Comparison of ENCODE assay signal across 39 cellular contexts in the genomic region with DNA sequence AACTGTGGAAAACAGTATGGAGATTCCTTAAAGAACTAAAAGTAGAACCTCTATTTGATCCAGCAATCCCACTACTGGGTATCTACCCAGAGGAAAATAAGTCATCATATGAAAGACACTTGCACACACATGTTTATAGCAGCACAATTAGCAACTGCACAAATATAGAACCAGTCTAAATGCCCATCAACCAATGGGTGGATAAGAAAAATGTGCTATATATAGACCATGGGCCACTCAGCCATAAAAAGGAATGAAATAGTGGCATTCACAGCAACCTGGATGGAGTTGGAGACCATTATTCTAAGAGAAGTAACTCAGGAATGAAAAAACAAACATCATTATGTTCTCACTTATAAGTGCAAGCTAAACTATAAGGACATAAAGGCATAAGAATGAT.
"Had no signal": no experiment of that assay in that cellular context is flagged by ENCODE, and none has a peak within 500 bp of the region (broad histone marks: within the 10 kb centered on the region; RNA-seq: fewer than 3 reads in every experiment).

No MANE protein-coding gene starts in this region.

- ATAC-seq: activated naive CD4-positive, alpha-beta T cell treated with anti-CD3 and anti-CD28 coated beads, Interleukin-2, amount 50 U/mL, for 72 hours; activated naive CD8-positive, alpha-beta T cell treated with anti-CD3 and anti-CD28 coated beads, Interleukin-2, amount 50 U/mL, for 24 hours; activated T-cell treated with anti-CD3 and anti-CD28 coated beads, Interleukin-2, amount 50 U/mL, for 4 hours; activated T-cell treated with anti-CD3 and anti-CD28 coated beads, Interleukin-2, amount 50 U/mL, for 72 hours; activated T-helper 17 cell treated with anti-CD3 and anti-CD28 coated beads, Interleukin-2, amount 50 U/mL, for 72 hours; body of pancreas had no signal

- H3K4me1 Mint-ChIP-seq: activated naive CD4-positive, alpha-beta T cell treated with anti-CD3 and anti-CD28 coated beads, Interleukin-2, amount 10 ng/mL, durations not matched to agents 7 days and 5 days; activated naive CD4-positive, alpha-beta T cell treated with anti-CD3 and anti-CD28 coated beads, Interleukin-2, amount 50 U/mL, for 24 hours; activated naive CD8-positive, alpha-beta T cell treated with anti-CD3 and anti-CD28 coated beads for 36 hours; activated naive CD8-positive, alpha-beta T cell treated with anti-CD3 and anti-CD28 coated beads, Interleukin-2, amount 10 ng/mL, durations not matched to agents 7 days and 5 days; activated naive CD8-positive, alpha-beta T cell treated with anti-CD3 and anti-CD28 coated beads, Interleukin-2, amount 50 U/mL, for 24 hours; activated T-helper 17 cell treated with anti-CD3 and anti-CD28 coated beads, Interleukin-2, amount 50 U/mL, for 72 hours; central memory CD8-positive, alpha-beta T cell had no signal

- H3K9me3 ChIP-seq: body of pancreas had no signal

- H3K36me3 Mint-ChIP-seq: activated naive CD4-positive, alpha-beta T cell treated with anti-CD3 and anti-CD28 coated beads, Interleukin-2, amount 10 ng/mL, durations not matched to agents 7 days and 5 days; activated naive CD8-positive, alpha-beta T cell treated with anti-CD3 and anti-CD28 coated beads for 36 hours; activated naive CD8-positive, alpha-beta T cell treated with anti-CD3 and anti-CD28 coated beads, Interleukin-2, amount 10 ng/mL, durations not matched to agents 7 days and 5 days had no signal

- H3K27ac Mint-ChIP-seq: activated naive CD4-positive, alpha-beta T cell treated with anti-CD3 and anti-CD28 coated beads for 36 hours; activated naive CD4-positive, alpha-beta T cell treated with anti-CD3 and anti-CD28 coated beads, Interleukin-2, amount 10 ng/mL, durations not matched to agents 7 days and 5 days; activated naive CD4-positive, alpha-beta T cell treated with anti-CD3 and anti-CD28 coated beads, Interleukin-2, amount 50 U/mL, for 24 hours; activated naive CD4-positive, alpha-beta T cell treated with anti-CD3 and anti-CD28 coated beads, Interleukin-2, amount 50 U/mL, for 72 hours; activated naive CD8-positive, alpha-beta T cell; activated naive CD8-positive, alpha-beta T cell treated with anti-CD3 and anti-CD28 coated beads for 36 hours; activated naive CD8-positive, alpha-beta T cell treated with anti-CD3 and anti-CD28 coated beads, Interleukin-2, amount 10 ng/mL, durations not matched to agents 7 days and 5 days; activated naive CD8-positive, alpha-beta T cell treated with anti-CD3 and anti-CD28 coated beads, Interleukin-2, amount 50 U/mL, for 24 hours; activated T-cell treated with anti-CD3 and anti-CD28 coated beads, Interleukin-2, amount 50 U/mL, for 24 hours; activated T-cell treated with anti-CD3 and anti-CD28 coated beads, Interleukin-2, amount 50 U/mL, for 72 hours; activated T-helper 1 cell treated with anti-CD3 and anti-CD28 coated beads, Interleukin-12 subunit alpha, Interleukin-12 subunit beta, Interleukin-2, Interleukin-4 antibody, amounts not matched to agents 30 ng/mL and 10 ng/mL and 1 ng/mL, durations not matched to agents 14 hours and 24 hours and 36 hours; activated T-helper 17 cell treated with anti-CD3 and anti-CD28 coated beads, Interleukin-2, amount 50 U/mL, for 72 hours; activated T-helper 2 cell treated with anti-CD3 and anti-CD28 coated beads, Interferon-gamma antibody, Interleukin-2, Interleukin-4, amounts not matched to agents 10 μg/mL and 5 μg/mL and 100 μg/mL, durations not matched to agents 14 hours and 24 hours and 36 hours; brain had no signal

- DNase-seq: activated effector memory CD4-positive, alpha-beta T cell treated with anti-CD3 and anti-CD28 coated beads, Interleukin-2, amount 50 U/mL, for 16 hours; activated effector memory CD4-positive, alpha-beta T cell treated with Interleukin-2 at 50 U/mL for 16 hours; activated gamma-delta T cell; activated gamma-delta T cell treated with Interleukin-2 at 50 U/mL for 16 hours; activated naive CD4-positive, alpha-beta T cell; activated naive CD4-positive, alpha-beta T cell treated with anti-CD3 and anti-CD28 coated beads for 36 hours; activated naive CD4-positive, alpha-beta T cell treated with anti-CD3 and anti-CD28 coated beads, Interleukin-2, amount 10 ng/mL, durations not matched to agents 7 days and 5 days; activated naive CD4-positive, alpha-beta T cell treated with anti-CD3 and anti-CD28 coated beads, Interleukin-2, amount 50 U/mL, for 16 hours; activated naive CD4-positive, alpha-beta T cell treated with Interleukin-2 at 50 U/mL for 16 hours; activated naive CD8-positive, alpha-beta T cell treated with anti-CD3 and anti-CD28 coated beads for 36 hours; activated naive CD8-positive, alpha-beta T cell treated with anti-CD3 and anti-CD28 coated beads, Interleukin-2, amount 10 ng/mL, durations not matched to agents 7 days and 5 days; activated naive CD8-positive, alpha-beta T cell treated with anti-CD3 and anti-CD28 coated beads, Interleukin-2, amount 50 U/mL, for 24 hours; activated T-cell treated with anti-CD3 and anti-CD28 coated beads for 4 hours; activated T-cell treated with anti-CD3 and anti-CD28 coated beads, Interleukin-2, amount 50 U/mL, for 1 hour; activated T-cell treated with anti-CD3 and anti-CD28 coated beads, Interleukin-2, amount 50 U/mL, for 24 hours; activated T-cell treated with anti-CD3 and anti-CD28 coated beads, Interleukin-2, amount 50 U/mL, for 4 hours; activated T-cell treated with anti-CD3 and anti-CD28 coated beads, Interleukin-2, amount 50 U/mL, for 48 hours; activated T-cell treated with anti-CD3 and anti-CD28 coated beads, Interleukin-2, amount 50 U/mL, for 72 hours; adrenal gland; amniotic stem cell; amygdala; anterior cingulate cortex; aorta; body of pancreas; brain microvascular endothelial cell; caudate nucleus; central memory CD4-positive, alpha-beta T cell; cerebellar nuclear complex had no signal

- H3K4me3 ChIP-seq: adrenal gland, ascending aorta, body of pancreas, breast epithelium, cardiac muscle cell had no signal

- H3K27me3 ChIP-seq: adrenal gland, ascending aorta, body of pancreas, brain microvascular endothelial cell, breast epithelium, cardiac muscle cell had no signal

- H3K27ac ChIP-seq: adrenal gland, ascending aorta, body of pancreas, brain microvascular endothelial cell, breast epithelium, cardiac muscle cell had no signal

- H3K4me1 ChIP-seq: adrenal gland, ascending aorta, body of pancreas, breast epithelium had no signal

- H3K36me3 ChIP-seq: adrenal gland, ascending aorta, brain microvascular endothelial cell, breast epithelium, cardiac muscle cell had no signal

- H3K4me3 Mint-ChIP-seq: activated naive CD4-positive, alpha-beta T cell treated with anti-CD3 and anti-CD28 coated beads for 36 hours; activated naive CD4-positive, alpha-beta T cell treated with anti-CD3 and anti-CD28 coated beads, Interleukin-2, amount 10 ng/mL, durations not matched to agents 7 days and 5 days; activated naive CD4-positive, alpha-beta T cell treated with anti-CD3 and anti-CD28 coated beads, Interleukin-2, amount 50 U/mL, for 24 hours; activated naive CD8-positive, alpha-beta T cell; activated naive CD8-positive, alpha-beta T cell treated with anti-CD3 and anti-CD28 coated beads for 36 hours; activated naive CD8-positive, alpha-beta T cell treated with anti-CD3 and anti-CD28 coated beads, Interleukin-2, amount 10 ng/mL, durations not matched to agents 7 days and 5 days; activated naive CD8-positive, alpha-beta T cell treated with anti-CD3 and anti-CD28 coated beads, Interleukin-2, amount 50 U/mL, for 24 hours; activated T-cell treated with anti-CD3 and anti-CD28 coated beads, Interleukin-2, amount 50 U/mL, for 24 hours; activated T-cell treated with anti-CD3 and anti-CD28 coated beads, Interleukin-2, amount 50 U/mL, for 4 hours; activated T-cell treated with anti-CD3 and anti-CD28 coated beads, Interleukin-2, amount 50 U/mL, for 72 hours; activated T-helper 1 cell treated with anti-CD3 and anti-CD28 coated beads, Interleukin-12 subunit alpha, Interleukin-12 subunit beta, Interleukin-2, Interleukin-4 antibody, amounts not matched to agents 30 ng/mL and 10 ng/mL and 1 ng/mL, durations not matched to agents 14 hours and 24 hours and 36 hours; activated T-helper 17 cell treated with anti-CD3 and anti-CD28 coated beads, Interleukin-2, amount 50 U/mL, for 72 hours; brain; central memory CD8-positive, alpha-beta T cell had no signal
